In the genomic region with DNA sequence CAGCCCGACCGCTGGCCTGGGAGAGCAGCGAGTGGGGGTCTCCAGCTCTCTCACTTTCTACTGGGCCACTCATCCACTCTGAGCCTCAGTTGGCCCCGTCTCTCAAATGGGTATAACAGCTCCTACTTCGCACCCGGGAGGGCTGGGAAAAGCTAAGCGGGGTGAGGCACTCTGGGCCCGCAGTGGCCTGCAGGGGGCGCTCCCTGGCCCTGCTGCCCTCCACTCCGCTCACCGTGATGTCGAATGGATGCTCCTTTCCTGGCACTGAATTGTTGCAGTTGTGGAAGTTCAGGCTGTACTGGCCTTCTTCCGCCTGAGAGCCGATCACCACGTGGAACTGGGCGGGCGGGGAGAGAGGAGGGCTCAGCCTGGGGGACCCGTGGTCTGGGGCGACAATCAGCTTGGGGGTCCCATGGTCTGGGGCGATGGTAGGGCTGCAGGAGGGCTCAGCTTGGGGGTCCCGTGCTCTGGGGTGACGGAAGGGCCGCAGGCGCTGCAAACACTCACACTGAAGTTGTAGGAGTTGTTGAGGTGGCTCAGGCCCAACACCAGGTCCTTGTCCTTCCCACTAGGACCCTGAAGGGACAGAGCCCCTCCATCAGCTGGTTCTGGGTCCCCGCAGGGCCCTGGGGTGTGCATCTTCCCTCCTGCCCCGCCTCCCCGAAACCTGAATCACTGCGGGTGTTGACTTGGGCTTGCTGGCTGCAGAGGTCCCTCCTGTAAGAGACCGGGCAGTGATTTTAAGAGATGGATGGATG, we compare ENCODE assay signal across 13 cellular contexts. TPM values are rescaled to one million over a fixed set of nuclear protein-coding genes. Genes with fewer than 3 reads are reported as not detected.
DNase-seq lines count a peak whose midpoint lies in the region; TF ChIP-seq lines count a peak whose summit lies in the region.
"Had no signal": no experiment of that assay in that cellular context is flagged by ENCODE, and none has a peak within 500 bp of the region (broad histone marks: within the 10 kb centered on the region; RNA-seq: fewer than 3 reads in every experiment).

No MANE protein-coding gene starts in this region.

- no peaks in the 10 kb centered on the region for H3K36me3 ChIP-seq in SU-DHL-6 (ENCODE audit: low read length)

- H3K4me2 ChIP-seq in SU-DHL-6 (ENCODE audit: low read depth, low read length, poor library complexity, severe bottlenecking), result no peak overlapping the region

- no peaks in the 10 kb centered on the region for H3K9me3 ChIP-seq in SU-DHL-6 (ENCODE audit: insufficient read depth, low read length)

- TF ChIP-seq CTCF in 22Rv1 (IDR thresholded peaks at IDR 0.05), result peak; percentile 71
- TF ChIP-seq CTCF in GM10248 (IDR thresholded peaks at IDR 0.05; ENCODE audit: control extremely low read depth, extremely low read depth, low read depth, missing control alignments), result peak; percentile 10
- TF ChIP-seq CTCF in SU-DHL-6 (IDR thresholded peaks at IDR 0.05; ENCODE audit: insufficient read depth, low read length, poor library complexity, severe bottlenecking), result peak; percentile 42

- CTCF ChIA-PET in GM10248 (lab: Yijun Ruan, JAX), result interaction anchor here (1.3 to 7.3 kb wide), 2 partner anchors 82 to 130 kb away, joined by 3 to 124 read pairs; no protein-coding TSS in a partner anchor

- POLR2A ChIA-PET in GM10248 (lab: Yijun Ruan, JAX), result no interaction called here

- no peak overlapping the region for H3K27ac ChIP-seq in 22Rv1
- H3K27ac ChIP-seq in SU-DHL-6 (ENCODE audit: low read depth, low read length), result no peak overlapping the region

- peaks cover 5% of the 10 kb centered on the region; the same call in 1 of the 2 replicates for H3K79me2 ChIP-seq in SU-DHL-6 (ENCODE audit: insufficient read depth, low read length)

- H3F3A ChIP-seq in SU-DHL-6 (ENCODE audit: insufficient read depth), result peaks cover 11% of the 10 kb centered on the region

- no peaks in the 10 kb centered on the region for H3K27me3 ChIP-seq in SU-DHL-6 (ENCODE audit: low read length)

- no peaks in the 10 kb centered on the region for H4K20me1 ChIP-seq in SU-DHL-6 (ENCODE audit: low read depth, low read length)

- no peak overlapping the region for H3K9ac ChIP-seq in SU-DHL-6 (ENCODE audit: low read length)

- H3K4me3 ChIP-seq in SU-DHL-6 (ENCODE audit: insufficient read depth, low read length, poor library complexity, severe bottlenecking), result no peak overlapping the region

- no peaks in the 10 kb centered on the region for H3K9me2 ChIP-seq in SU-DHL-6 (replicated peaks; ENCODE audit: insufficient read depth, low read length)

- DNase-seq in GM10248 (ENCODE audit: extremely low spot score) (no peak), islet precursor cell (peak; percentile 54), OCI-M2 (lab: John Stamatoyannopoulos, UW; ENCODE audit: unreplicated experiment) (no peak), NOMO-1 treated with dmso at 0.1 percent for 144 hours (lab: John Stamatoyannopoulos, UW; ENCODE audit: unreplicated experiment) (no peak), LoVo (ENCODE audit: low spot score) (no peak), mucosa of gallbladder (ENCODE audit: low spot score) (no peak)
- DNase-seq: activated CD4-positive, alpha-beta T cell treated with anti-CD3 and anti-CD28 coated beads, Interleukin-2, amount 50 U/mL, for 4 hours; mesenchymal stem cell; NCI-H1417; NCI-H82 had no signal

- H2AFZ ChIP-seq in SU-DHL-6 (ENCODE audit: low read depth, low read length, severe bottlenecking), result no peak overlapping the region

RNA-seq across cellular contexts. Expression of a gene that starts 3.9 kb away (rescaled TPM):
- 137 TPM for total RNA-seq in mucosa of gallbladder

RNA-seq across cellular contexts. Expression of a gene that starts 6.0 kb away (rescaled TPM):
- total RNA-seq in mucosa of gallbladder, result 68.9 TPM

RNA-seq across cellular contexts. Expression of a gene that starts 13.1 kb away (rescaled TPM):
- 486 TPM for total RNA-seq in mucosa of gallbladder

RNA-seq across cellular contexts. Expression of a gene that starts 33.7 kb away (rescaled TPM):
- 28.2 TPM for total RNA-seq in mucosa of gallbladder

RNA-seq across cellular contexts. Expression of a gene that starts 39.0 kb away (rescaled TPM):
- 12.7 TPM for total RNA-seq in mucosa of gallbladder
- total RNA-seq: dermis blood vessel endothelial cell had no signal

Comparison
In these comparisons a context has a peak if more than half of its experiments do, and no peak if none do; other contexts are left out.
1. CTCF ChIP-seq: peak in every context shown above with its lines; median percentile 71 in 22Rv1; 42 in SU-DHL-6; 10 in GM10248.